8 cellular contexts compared by ENCODE assay signal in the genomic region with DNA sequence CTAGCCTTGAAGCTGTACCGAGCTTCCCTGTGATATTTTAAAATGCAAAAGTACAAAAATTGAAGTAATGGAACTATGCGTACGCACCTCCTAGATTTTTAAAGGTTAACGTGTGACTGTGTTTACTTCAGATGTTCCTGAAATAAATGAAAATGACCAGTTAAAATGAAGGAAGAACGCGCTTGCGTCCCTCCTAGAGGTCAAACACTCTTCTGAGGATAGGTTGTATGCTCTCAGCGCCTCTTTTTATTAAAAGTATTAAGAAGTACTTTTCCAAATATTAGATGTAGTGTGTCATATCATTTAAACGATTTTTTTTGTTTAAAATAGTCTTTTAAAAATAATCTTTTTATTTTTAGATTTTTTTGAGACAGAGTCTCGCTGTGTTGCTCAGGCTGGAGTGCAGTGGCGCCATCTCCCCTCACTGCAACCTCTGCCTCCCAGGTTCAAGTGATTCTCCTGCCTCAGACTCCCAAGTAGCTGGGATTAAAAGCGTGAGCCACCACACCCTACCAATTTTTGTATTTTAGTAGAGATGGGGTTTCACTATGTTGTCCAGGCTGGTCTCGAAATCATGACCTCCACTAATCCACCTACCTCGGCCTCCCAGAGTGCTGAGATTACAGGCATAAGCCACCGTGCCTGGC. TPM values are rescaled to one million over a fixed set of nuclear protein-coding genes. Genes with fewer than 3 reads are reported as not detected.
A peak's percentile ranks its signal among the peaks of the same experiment; 100 is the strongest.
DNase-seq lines count a peak whose midpoint lies in the region; ATAC-seq and TF ChIP-seq lines count a peak whose summit lies in the region.

No MANE protein-coding gene starts in this region.

- H2AFZ ChIP-seq in fibroblast of lung (ENCODE audit: low read length): peak overlapping the region; percentile 52

- WGBS in psoas muscle, 3 donors: 33 to 42% (median 35%) methylated on average over 15 of the region's 15 CpGs

- no peaks in the 10 kb centered on the region for H3K36me3 ChIP-seq in SJSA1
- H3K36me3 ChIP-seq in fibroblast of lung (ENCODE audit: control insufficient read depth, insufficient read depth, low read length): peaks cover under 1% of the 10 kb centered on the region
- H3K36me3 ChIP-seq in psoas muscle (ENCODE audit: insufficient read depth in 1 of 2, low read depth in 1 of 2): peaks cover 4 to 8% of the 10 kb centered on the region in 2 donors

- no peaks in the 10 kb centered on the region for H4K20me1 ChIP-seq in fibroblast of lung (ENCODE audit: control insufficient read depth, extremely low read depth, insufficient read depth, low read length)

- no peak for TF ChIP-seq CTCF in fibroblast of lung (conservative IDR thresholded peaks at IDR 0.05 in 1 of 2, IDR thresholded peaks at IDR 0.05 in 1 of 2; ENCODE audit: low read depth in 1 of 2, low read length in 2 of 2)
- TF ChIP-seq CTCF in psoas muscle (IDR thresholded peaks at IDR 0.05): no peak

- H3K4me3 Mint-ChIP-seq in activated naive CD4-positive, alpha-beta T cell treated with anti-CD3 and anti-CD28 coated beads, Interleukin-2, amount 10 ng/mL, durations not matched to agents 7 days and 5 days: peak overlapping the region; percentile 83

- peak overlapping the region; percentile 46 for H3K4me3 ChIP-seq in SJSA1
- peak overlapping the region; percentile 39 to 84 (median 64) for H3K4me3 ChIP-seq in fibroblast of lung (replicated peaks in 1 of 4; ENCODE audit: control extremely low read depth in 1 of 4, insufficient read depth in 1 of 4, low read depth in 3 of 4, low read length in 4 of 4)
- H3K4me3 ChIP-seq in psoas muscle: peak overlapping the region; percentile 64

- H3K4me1 ChIP-seq in SJSA1 (replicated peaks) (peaks cover 6% of the 10 kb centered on the region), fibroblast of lung (ENCODE audit: control insufficient read depth, extremely low read depth, insufficient read depth, low read length) (peaks cover 4% of the 10 kb centered on the region), psoas muscle (peaks cover 7% of the 10 kb centered on the region)

- intact Hi-C loops in psoas muscle (cut with DNase I): no loop called here

- H3K9me3 ChIP-seq in SJSA1 (replicated peaks) (no peaks in the 10 kb centered on the region), fibroblast of lung (ENCODE audit: control insufficient read depth, insufficient read depth, low read depth, low read length) (no peaks in the 10 kb centered on the region), psoas muscle (no peaks in the 10 kb centered on the region)

- ATAC-seq in psoas muscle: no peak
- no peak for ATAC-seq in HG03095 (IDR thresholded peaks at IDR 0.05; ENCODE audit: unreplicated experiment)

- peaks cover 27% of the 10 kb centered on the region for H3K4me1 Mint-ChIP-seq in activated naive CD4-positive, alpha-beta T cell treated with anti-CD3 and anti-CD28 coated beads, Interleukin-2, amount 10 ng/mL, durations not matched to agents 7 days and 5 days

- peak overlapping the region; percentile 84 for H3K27ac Mint-ChIP-seq in activated naive CD4-positive, alpha-beta T cell treated with anti-CD3 and anti-CD28 coated beads, Interleukin-2, amount 10 ng/mL, durations not matched to agents 7 days and 5 days

- peak overlapping the region; percentile 68 for H3K9ac ChIP-seq in fibroblast of lung (ENCODE audit: insufficient read depth, low read length)

- peak overlapping the region; percentile 93 for H3K4me2 ChIP-seq in fibroblast of lung (ENCODE audit: extremely low read depth, insufficient read depth, low read length)

- DNase-seq in activated naive CD4-positive, alpha-beta T cell treated with anti-CD3 and anti-CD28 coated beads, Interleukin-2, amount 10 ng/mL, durations not matched to agents 7 days and 5 days: no peak
- no peak for DNase-seq in activated naive CD4-positive, alpha-beta T cell treated with Interleukin-2 at 50 U/mL for 16 hours
- DNase-seq in SJSA1 (ENCODE audit: low read depth in 1 of 2, low spot score in 2 of 2): no peak
- DNase-seq in fibroblast of lung (ENCODE audit: low read depth in 2 of 2): no peak
- DNase-seq in psoas muscle: no peak
- DNase-seq in H4 (ENCODE audit: low spot score): no peak
- no peak for DNase-seq in NCI-H1105 (lab: John Stamatoyannopoulos, UW)

- CTCF ChIA-PET in activated naive CD4-positive, alpha-beta T cell treated with anti-CD3 and anti-CD28 coated beads, Interleukin-2, amount 10 ng/mL, durations not matched to agents 7 days and 5 days (lab: Charles Lee): interaction anchor here (1.0 to 5.0 kb wide), 16 partner anchors 11 to 275 kb away, joined by 3 to 79 read pairs (median 6); a partner anchor contains a TSS

- H3K9me3 Mint-ChIP-seq in activated naive CD4-positive, alpha-beta T cell treated with anti-CD3 and anti-CD28 coated beads, Interleukin-2, amount 10 ng/mL, durations not matched to agents 7 days and 5 days: no peaks in the 10 kb centered on the region

- H3K79me2 ChIP-seq in fibroblast of lung (ENCODE audit: control insufficient read depth, insufficient read depth, low read length): peaks cover 2% of the 10 kb centered on the region

- no peaks in the 10 kb centered on the region for H3K27me3 ChIP-seq in SJSA1 (replicated peaks)
- H3K27me3 ChIP-seq in fibroblast of lung (ENCODE audit: control insufficient read depth, insufficient read depth, low read length): no peaks in the 10 kb centered on the region
- H3K27me3 ChIP-seq in psoas muscle (ENCODE audit: insufficient read depth in 3 of 3, low read length in 2 of 3): no peaks in the 10 kb centered on the region

- H3K27me3 Mint-ChIP-seq in activated naive CD4-positive, alpha-beta T cell treated with anti-CD3 and anti-CD28 coated beads, Interleukin-2, amount 10 ng/mL, durations not matched to agents 7 days and 5 days: no peaks in the 10 kb centered on the region

- no peak overlapping the region; the same call in 1 of the 2 replicates for H3K27ac ChIP-seq in SJSA1
- H3K27ac ChIP-seq in fibroblast of lung (ENCODE audit: insufficient read depth, low read length): peak overlapping the region; percentile 91
- H3K27ac ChIP-seq in psoas muscle: peak overlapping the region; percentile 82

- H3K36me3 Mint-ChIP-seq in activated naive CD4-positive, alpha-beta T cell treated with anti-CD3 and anti-CD28 coated beads, Interleukin-2, amount 10 ng/mL, durations not matched to agents 7 days and 5 days: peaks cover 8% of the 10 kb centered on the region

RNA-seq across cellular contexts. Expression of a gene that starts 30.6 kb away (rescaled TPM):
- total RNA-seq in SJSA1 (2014; rRNA removed; shearing (Covaris generic)): 7.0 and 7.2 TPM in 2 replicates
- total RNA-seq in fibroblast of lung: 14.4 and 14.5 TPM in 2 replicates
- polyA plus RNA-seq in fibroblast of lung: 5.8 and 7.6 TPM in 2 replicates
- polyA plus RNA-seq in fibroblast of lung (2012): 4.5 and 6.4 TPM in 2 replicates
- 3.4 and 4.2 TPM in 2 replicates for polyA minus RNA-seq in fibroblast of lung (ENCODE audit: low replicate concordance)
- total RNA-seq in psoas muscle: 1 to 10 TPM; 3.1 to 7.3 (median 4.8) TPM
- polyA plus RNA-seq in psoas muscle: 1 to 10 TPM; 1.4 to 5.8 (median 3.4) TPM
- 4.7 and 7.1 TPM in 2 replicates for total RNA-seq in H4 (2014; rRNA removed; shearing (Covaris generic))
